23 cellular contexts compared by ENCODE assay signal in the genomic region with DNA sequence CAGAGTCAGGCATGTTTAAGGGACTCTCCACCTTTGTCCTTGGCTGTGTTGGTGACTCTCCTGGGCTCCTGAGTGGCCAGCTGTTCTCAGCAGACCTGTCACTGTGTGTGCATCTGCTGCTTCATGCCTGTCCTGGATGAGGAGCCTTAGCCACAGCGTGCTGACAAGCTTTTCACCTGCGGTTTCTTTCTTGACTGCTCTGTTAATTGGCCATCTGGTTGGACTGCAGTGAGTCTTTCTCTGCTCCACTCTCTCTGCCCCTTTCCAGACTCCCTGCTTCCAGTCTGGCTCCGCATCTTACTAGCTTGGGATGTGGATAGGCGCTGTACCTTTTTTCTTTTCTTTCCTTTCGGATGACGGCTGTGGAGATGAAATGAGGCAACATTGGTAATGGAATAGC. TPM values are rescaled to one million over a fixed set of nuclear protein-coding genes. Genes with fewer than 3 reads are reported as not detected.
A peak's percentile ranks its signal among the peaks of the same experiment; 100 is the strongest.
DNase-seq lines count a peak whose midpoint lies in the region; ATAC-seq and TF ChIP-seq lines count a peak whose summit lies in the region.
"Had no signal": no experiment of that assay in that cellular context is flagged by ENCODE, and none has a peak within 500 bp of the region (broad histone marks: within the 10 kb centered on the region; RNA-seq: fewer than 3 reads in every experiment).

No MANE protein-coding gene starts in this region.

- peak overlapping the region; percentile 69 for H3K27ac Mint-ChIP-seq in glutamatergic neuron (ENCODE audit: unreplicated experiment)
- no peak overlapping the region for H3K27ac Mint-ChIP-seq in GM23338
- H3K27ac Mint-ChIP-seq: HFFc6 had no signal

- no peak for ATAC-seq in GM19455 (IDR thresholded peaks at IDR 0.05; ENCODE audit: unreplicated experiment)
- no peak for ATAC-seq in GM23338
- ATAC-seq in heart left ventricle = no peak
- ATAC-seq: Panc1 had no signal

- H3K79me2 ChIP-seq in GM23338 (replicated peaks; ENCODE audit: insufficient read depth) = 0 out of 2 replicates have a peak, but pooled peaks cover 4% of the 10 kb centered on the region

- no peak overlapping the region for H3K4me2 ChIP-seq in GM23338
- H3K4me2 ChIP-seq: BLaER1, SK-N-SH had no signal

- no peaks in the 10 kb centered on the region for H3K9me2 ChIP-seq in GM23338 (ENCODE audit: insufficient read depth)
- H3K9me2 ChIP-seq: SK-N-SH had no signal

- H3K27me3 ChIP-seq in GM23338 (ENCODE audit: insufficient read depth) (no peaks in the 10 kb centered on the region), heart left ventricle (no peaks in the 10 kb centered on the region)
- H3K27me3 ChIP-seq: BLaER1 had no signal

- no peaks in the 10 kb centered on the region for H3F3A ChIP-seq in GM23338 (replicated peaks; ENCODE audit: low read depth)

- H3K4me1 Mint-ChIP-seq in glutamatergic neuron (ENCODE audit: low read depth, unreplicated experiment) (peaks cover 11% of the 10 kb centered on the region), GM23338 (peaks cover 12% of the 10 kb centered on the region)

- 96 to 98% (median 97%) methylated on average over 6 of the region's 6 CpGs for WGBS in heart left ventricle, 4 donors

- no peak overlapping the region for H2AFZ ChIP-seq in GM23338

- H3K36me3 ChIP-seq in GM23338 (ENCODE audit: insufficient read depth) = no peaks in the 10 kb centered on the region
- peaks cover 0 to 7% (median 0%) of the 10 kb centered on the region in 9 donors for H3K36me3 ChIP-seq in heart left ventricle

- H3K9me3 ChIP-seq in heart left ventricle = no peaks in the 10 kb centered on the region
- H3K9me3 ChIP-seq: BLaER1, SK-N-SH had no signal

- TF ChIP-seq CTCF in glutamatergic neuron (IDR thresholded peaks at IDR 0.05; ENCODE audit: partially characterized antibody, unreplicated experiment) (no peak), GM23338 (conservative IDR thresholded peaks at IDR 0.05; ENCODE audit: low read depth in 2 of 2) (no peak), heart left ventricle (IDR thresholded peaks at IDR 0.05) (no peak)

- H3K27ac ChIP-seq in GM23338 (ENCODE audit: low read depth) (no peak overlapping the region), heart left ventricle (no peak overlapping the region)
- H3K27ac ChIP-seq: 22Rv1, BLaER1 had no signal

- no peak for TF ChIP-seq POLR2A in heart left ventricle (IDR thresholded peaks at IDR 0.05)

- no peaks in the 10 kb centered on the region for H3K9me3 Mint-ChIP-seq in glutamatergic neuron (ENCODE audit: unreplicated experiment)
- H3K9me3 Mint-ChIP-seq in GM23338 = no peaks in the 10 kb centered on the region
- H3K9me3 Mint-ChIP-seq: CD8-positive, alpha-beta memory T cell; H9; HFFc6 had no signal

- H4K20me1 ChIP-seq in GM23338 (replicated peaks; ENCODE audit: insufficient read depth) = peaks cover 19% of the 10 kb centered on the region

- H3K36me3 Mint-ChIP-seq in glutamatergic neuron (ENCODE audit: unreplicated experiment) = no peaks in the 10 kb centered on the region
- peaks cover 1% of the 10 kb centered on the region; the same call in 2 of the 3 replicates for H3K36me3 Mint-ChIP-seq in GM23338 (ENCODE audit: low read depth)

- no peak overlapping the region for H3K4me3 ChIP-seq in GM23338
- no peak overlapping the region for H3K4me3 ChIP-seq in heart left ventricle
- H3K4me3 ChIP-seq: BLaER1 had no signal

- peak; percentile 18 for DNase-seq in NCI-H82 (lab: John Stamatoyannopoulos, UW)
- DNase-seq in NCI-H82 treated with DMSO at 0.1 percent for 48 hours (lab: John Stamatoyannopoulos, UW; ENCODE audit: unreplicated experiment) = no peak
- peak; percentile 94 for DNase-seq in NCI-H524 treated with DMSO at 0.1 percent for 48 hours (lab: John Stamatoyannopoulos, UW)
- peak; percentile 27 for DNase-seq in glutamatergic neuron
- no peak for DNase-seq in GM23338 (ENCODE audit: low spot score)
- DNase-seq in ecto neural progenitor cell (ENCODE audit: low spot score) = no peak
- no peak for DNase-seq in heart left ventricle
- DNase-seq: CD8-positive, alpha-beta memory T cell; GDM1; H9; HFFc6; KBM-7; NCI-H1092; NCI-H1436; NCI-H1930; NCI-H345; NK-92 treated with Interleukin-12 subunit alpha and Interleukin-12 subunit beta, amount 100 ng/mL, for 24 hours; SIG-M5; SK-N-SH had no signal

- H3K27me3 Mint-ChIP-seq in glutamatergic neuron (ENCODE audit: unreplicated experiment) = no peaks in the 10 kb centered on the region
- H3K27me3 Mint-ChIP-seq in GM23338 (ENCODE audit: insufficient read depth, low read depth, poor library complexity) = no peaks in the 10 kb centered on the region
- H3K27me3 Mint-ChIP-seq: CD8-positive, alpha-beta memory T cell had no signal

- intact Hi-C loops in heart left ventricle (cut with DNase I) = loop anchor here in 5 of 10 donors (5.0 to 10.0 kb wide), 5 partner anchors 38 to 276 kb away; partner anchors contain the start of genes LNX2 (in 1 of the 5) and POLR1D (in 1 of the 5)

- H3K4me1 ChIP-seq in GM23338 (ENCODE audit: insufficient read depth) (0 out of 2 replicates have a peak, but pooled peaks cover 4% of the 10 kb centered on the region), heart left ventricle (peaks cover 0 to 38% (median 13%) of the 10 kb centered on the region in 12 donors)
- H3K4me1 ChIP-seq: BLaER1 had no signal

- H3K4me3 Mint-ChIP-seq in glutamatergic neuron (ENCODE audit: unreplicated experiment) (no peak overlapping the region), GM23338 (no peak overlapping the region)
- H3K4me3 Mint-ChIP-seq: CD8-positive, alpha-beta memory T cell; H9; HFFc6 had no signal

TF ChIP-seq in GM23338, 12 proteins besides CTCF, POLR2A, EP300 and RAD21 (continues in another document):
- TF ChIP-seq ETS1 (IDR thresholded peaks at IDR 0.05) (no peak), NANOG (IDR thresholded peaks at IDR 0.05; ENCODE audit: borderline replicate concordance) (no peak), EZH2 (IDR thresholded peaks at IDR 0.05; ENCODE audit: low read depth, unreplicated experiment) (no peak), STAT1 (IDR thresholded peaks at IDR 0.05; ENCODE audit: unreplicated experiment) (no peak), POLR2AphosphoS5 (IDR thresholded peaks at IDR 0.05; ENCODE audit: low read depth) (no peak)

RNA-seq across cellular contexts. Expression of gene POLR1D, which starts 38.8 kb away (rescaled TPM):
- total RNA-seq in glutamatergic neuron (ENCODE audit: unreplicated experiment) (85.1 TPM), heart left ventricle (100 to 1,000 TPM in 2 of 9 donors, 10 to 100 TPM in 7; 70.1 to 103 (median 87.4) TPM)
- 177 and 226 TPM in 2 replicates for total RNA-seq in GM23338 (2014; rRNA removed; shearing (Covaris generic))
- polyA plus RNA-seq in GM23338 (2016; fragmentation: Nextera tagmentation; extraction: Ambion mirVana) (193 and 197 TPM in 2 replicates), heart left ventricle (100 to 1,000 TPM in 1 of 2 donors, 10 to 100 TPM in 1; 68.4 to 152 TPM)

RNA-seq across cellular contexts. Expression of gene LNX2, which starts 40.2 kb away (rescaled TPM):
- total RNA-seq in glutamatergic neuron (ENCODE audit: unreplicated experiment) (3.2 TPM), heart left ventricle (10 to 100 TPM; 10.7 to 18.7 (median 14.9) TPM)
- 17.3 and 18.0 TPM in 2 replicates for total RNA-seq in GM23338 (2014; rRNA removed; shearing (Covaris generic))
- polyA plus RNA-seq in GM23338 (2016; fragmentation: Nextera tagmentation; extraction: Ambion mirVana) (3.4 and 3.7 TPM in 2 replicates), heart left ventricle (1 to 10 TPM; 3.6 to 9.3 TPM)

Comparison
In these comparisons a context has a peak if more than half of its experiments do, and no peak if none do; other contexts are left out.
1. DNase-seq: peak in NCI-H82 (single experiment), NCI-H524 treated with DMSO at 0.1 percent for 48 hours (single experiment) and glutamatergic neuron (single experiment); none in NCI-H82 treated with DMSO at 0.1 percent for 48 hours (single experiment), GM23338 (single experiment), ecto neural progenitor cell (single experiment) and heart left ventricle (0 of 5).